ENCODE assay signal across 18 cellular contexts in genomic region chr16:82440336-82440735, GRCh38.
DNase-seq lines count a peak whose midpoint lies in the region; ATAC-seq, FAIRE-seq and TF ChIP-seq lines count a peak whose summit lies in the region.
"Had no signal": no experiment of that assay in that cellular context is flagged by ENCODE, and none has a peak within 500 bp of the region (broad histone marks: within the 10 kb centered on the region; RNA-seq: fewer than 3 reads in every experiment).

No MANE protein-coding gene starts in this region.

- H3K79me2 ChIP-seq in H9 (ENCODE audit: insufficient read depth, low read length) (no peaks in the 10 kb centered on the region), H1 (ENCODE audit: control insufficient read depth in 1 of 2, insufficient read depth in 2 of 2, low read length in 2 of 2) (no peaks in the 10 kb centered on the region), Karpas-422 (ENCODE audit: low read length) (no peaks in the 10 kb centered on the region)

- H3K4me3 ChIP-seq in H1 (ENCODE audit: extremely low read depth in 1 of 4, insufficient read depth in 2 of 4, low read depth in 3 of 4, low read length in 4 of 4) (no peak overlapping the region), lung (no peak overlapping the region), Karpas-422 (ENCODE audit: low read length) (no peak overlapping the region)

- H3K27ac Mint-ChIP-seq in H9 (peak overlapping the region in 2 of 3 experiments; percentile 4 to 12; a peak in 3 of 7 replicates), glutamatergic neuron (ENCODE audit: unreplicated experiment) (no peak overlapping the region)
- no peak overlapping the region for H3K27ac Mint-ChIP-seq in stimulated activated memory B cell treated with anti-CD40 and anti-IgM and Interleukin-4, amounts not matched to agents 10 μg/mL and 1 μg/mL and 100 μg/mL, for 72 hours
- H3K27ac Mint-ChIP-seq: B cell; CD4-positive, alpha-beta T cell; IgD-negative memory B cell had no signal

- no peaks in the 10 kb centered on the region for H3K9me3 Mint-ChIP-seq in H9
- H3K9me3 Mint-ChIP-seq in stimulated activated memory B cell treated with anti-CD40 and anti-IgM and Interleukin-4, amounts not matched to agents 10 μg/mL and 1 μg/mL and 100 μg/mL, for 72 hours = no peaks in the 10 kb centered on the region
- no peaks in the 10 kb centered on the region for H3K9me3 Mint-ChIP-seq in glutamatergic neuron (ENCODE audit: unreplicated experiment)

- H2BK20ac ChIP-seq in H9 (ENCODE audit: low read depth, low read length, poor library complexity, severe bottlenecking) = no peak overlapping the region
- H2BK20ac ChIP-seq in H1 (ENCODE audit: low read length) = no peak overlapping the region

- H3K36me3 ChIP-seq in H1 (ENCODE audit: control insufficient read depth in 2 of 4, insufficient read depth in 4 of 4, low read length in 3 of 4) (no peaks in the 10 kb centered on the region), lung (ENCODE audit: control insufficient read depth in 2 of 2, insufficient read depth in 2 of 2, low read length in 2 of 2) (no peaks in the 10 kb centered on the region), Karpas-422 (ENCODE audit: insufficient read depth, low read length) (no peaks in the 10 kb centered on the region)

- H3K56ac ChIP-seq in H9 (ENCODE audit: insufficient read length, low read depth, low read length) (no peak overlapping the region), H1 (replicated peaks; ENCODE audit: insufficient read length, low read depth, low read length) (no peak overlapping the region)

- no peak for TF ChIP-seq RAD21 in H1 (IDR thresholded peaks at IDR 0.05 in 1 of 2, conservative IDR thresholded peaks at IDR 0.05 in 1 of 2; ENCODE audit: low read depth in 2 of 2, low read length in 2 of 2)

- FAIRE-seq in H1 (lab: Jason Lieb, UNC) = no peak
- FAIRE-seq: A204.1, D721Med, GM19239 had no signal

- H4K91ac ChIP-seq in H9 (ENCODE audit: insufficient read length, low read depth, low read length) (no peak overlapping the region), H1 (replicated peaks; ENCODE audit: insufficient read length, low read length) (no peak overlapping the region)

- H3K4me3 Mint-ChIP-seq in H9 = no peak overlapping the region
- H3K4me3 Mint-ChIP-seq in stimulated activated memory B cell treated with anti-CD40 and anti-IgM and Interleukin-4, amounts not matched to agents 10 μg/mL and 1 μg/mL and 100 μg/mL, for 72 hours = no peak overlapping the region
- no peak overlapping the region for H3K4me3 Mint-ChIP-seq in glutamatergic neuron (ENCODE audit: unreplicated experiment)
- H3K4me3 Mint-ChIP-seq: B cell; CD4-positive, alpha-beta T cell; IgD-negative memory B cell had no signal

- H4K5ac ChIP-seq in H9 (ENCODE audit: insufficient read length, low read depth, low read length) (peak overlapping the region; percentile 12), H1 (ENCODE audit: insufficient read length, low read depth, low read length) (no peak overlapping the region)

- no peak overlapping the region for H2BK120ac ChIP-seq in H9 (ENCODE audit: low read depth, low read length, poor library complexity, severe bottlenecking)
- H2BK120ac ChIP-seq in H1 (replicated peaks; ENCODE audit: low read depth, low read length) = no peak overlapping the region

- H3K23me2 ChIP-seq in H9 (ENCODE audit: insufficient read length, low read depth, low read length, poor library complexity, severe bottlenecking) (no peaks in the 10 kb centered on the region), H1 (ENCODE audit: low read depth, low read length) (no peaks in the 10 kb centered on the region)

- DNase-seq in H9 (no peak), H1 (ENCODE audit: low read depth in 1 of 2, low spot score in 2 of 2) (no peak), lung (ENCODE audit: low spot score) (peak; percentile 20), glutamatergic neuron (no peak), Karpas-422 (no peak), NCI-H345 treated with DMSO at 0.1 percent for 48 hours (lab: John Stamatoyannopoulos, UW; ENCODE audit: unreplicated experiment) (no peak)
- DNase-seq in activated CD4-positive, alpha-beta T cell treated with anti-CD3 and anti-CD28 coated beads, Interleukin-2, amount 50 U/mL, for 48 hours = no peak
- DNase-seq: C1 segment of cervical spinal cord; CD4-positive, alpha-beta T cell; DMS153; DMS79 treated with DMSO at 0.1 percent for 48 hours; GDM1 had no signal

- ATAC-seq in lung (ENCODE audit: insufficient read depth, low FRiP score) = no peak
- ATAC-seq in stimulated activated memory B cell treated with anti-CD40 and anti-IgM and Interleukin-4, amounts not matched to agents 10 μg/mL and 1 μg/mL and 100 μg/mL, for 72 hours = peak; percentile 36

- H2AFZ ChIP-seq in H9 (ENCODE audit: low read length) (no peak overlapping the region), H1 (ENCODE audit: low read length) (no peak overlapping the region), Karpas-422 (ENCODE audit: low read length) (no peak overlapping the region)

- H2AK5ac ChIP-seq in H9 (ENCODE audit: insufficient read length, low read length) (no peak overlapping the region), H1 (ENCODE audit: low read depth, low read length) (no peak overlapping the region)

- H4K8ac ChIP-seq in H9 (replicated peaks; ENCODE audit: insufficient read length, low read depth, low read length) (peak overlapping the region; percentile 61), H1 (ENCODE audit: extremely low read depth, insufficient read depth, low read length) (no peak overlapping the region; the same call in 1 of the 2 replicates)

- TF ChIP-seq EP300 in H1 (IDR thresholded peaks at IDR 0.05; ENCODE audit: borderline replicate concordance in 1 of 2, low read depth in 2 of 2, low read length in 2 of 2) = no peak

- no CpG with 5 or more reads among the region's 6 CpGs for WGBS in H9 (ENCODE audit: extremely low coverage, insufficient read length, low lambda C conversion rate)
- 84% methylated on average over 6 of the region's 6 CpGs; no CpG with 5 or more reads in 1 of the 2 experiments for WGBS in H1 (ENCODE audit: extremely low coverage in 1 of 2, insufficient coverage in 1 of 2, insufficient read length in 1 of 2, insufficient replicate concordance in 2 of 2, low coverage in 1 of 2, low lambda C conversion rate in 2 of 2, missing lambda C conversion rate in 1 of 2), 2 experiments
- whole genome bisulfite sequencing in lung, 2 donors = 55 to 71% methylated on average over 6 of the region's 6 CpGs

- no peaks in the 10 kb centered on the region for H3K9me3 ChIP-seq in H9 (ENCODE audit: control insufficient read depth, low read depth, low read length)
- no peaks in the 10 kb centered on the region for H3K9me3 ChIP-seq in H1 (ENCODE audit: insufficient read depth in 2 of 2, low read depth in 1 of 2, low read length in 1 of 2)
- no peaks in the 10 kb centered on the region for H3K9me3 ChIP-seq in lung (ENCODE audit: control insufficient read depth in 2 of 2, insufficient read depth in 1 of 2, low read length in 1 of 2)
- H3K9me3 ChIP-seq in Karpas-422 (ENCODE audit: low read length) = no peaks in the 10 kb centered on the region

- TF ChIP-seq CTCF in H9 (conservative IDR thresholded peaks at IDR 0.05) (no peak), H1 (IDR thresholded peaks at IDR 0.05; ENCODE audit: control extremely low read depth in 1 of 3, insufficient read depth in 1 of 3, low read depth in 1 of 3, low read length in 3 of 3) (no peak), lung (IDR thresholded peaks at IDR 0.05; ENCODE audit: control extremely low read depth, extremely low read depth) (no peak), glutamatergic neuron (IDR thresholded peaks at IDR 0.05; ENCODE audit: partially characterized antibody, unreplicated experiment) (no peak)

- no peak overlapping the region for H3K18ac ChIP-seq in H9 (ENCODE audit: insufficient read length, low read depth, low read length)
- no peak overlapping the region for H3K18ac ChIP-seq in H1 (ENCODE audit: extremely low read depth, low read length)

- TF ChIP-seq POLR2A in H1 (IDR thresholded peaks at IDR 0.05; ENCODE audit: control extremely low read depth in 1 of 2, low read depth in 2 of 2, low read length in 2 of 2) = no peak

- no peak overlapping the region for H3K4ac ChIP-seq in H9 (ENCODE audit: low read depth, low read length)
- no peak overlapping the region for H3K4ac ChIP-seq in H1 (replicated peaks; ENCODE audit: insufficient read length, low read depth, low read length)

- H3K27me3 ChIP-seq in H9 (ENCODE audit: insufficient read depth, low read length) = no peaks in the 10 kb centered on the region
- H3K27me3 ChIP-seq in H1 (replicated peaks in 1 of 4; ENCODE audit: control insufficient read depth in 3 of 4, extremely low read depth in 1 of 4, insufficient read depth in 3 of 4, low read length in 3 of 4) = no peaks in the 10 kb centered on the region
- no peaks in the 10 kb centered on the region for H3K27me3 ChIP-seq in lung (ENCODE audit: control insufficient read depth, insufficient read depth)
- no peaks in the 10 kb centered on the region for H3K27me3 ChIP-seq in Karpas-422 (ENCODE audit: low read length)

- H3K9ac ChIP-seq in H9 (ENCODE audit: extremely low read depth, insufficient read length, low read length) (no peak overlapping the region), H1 (replicated peaks in 1 of 4; ENCODE audit: extremely low read depth in 1 of 4, low read depth in 3 of 4, low read length in 3 of 4) (no peak overlapping the region), Karpas-422 (ENCODE audit: low read length) (no peak overlapping the region)

- H3K9me2 ChIP-seq in Karpas-422 (replicated peaks; ENCODE audit: insufficient read depth, low read length) = no peaks in the 10 kb centered on the region

- no peak overlapping the region for H2BK15ac ChIP-seq in H9 (ENCODE audit: low read depth, low read length)
- H2BK15ac ChIP-seq in H1 (ENCODE audit: low read length) = no peak overlapping the region

- H3K23ac ChIP-seq in H9 (ENCODE audit: insufficient read length, low read depth, low read length) (no peak overlapping the region), H1 (ENCODE audit: insufficient read length) (no peak overlapping the region)

- H3K27me3 Mint-ChIP-seq in H9 (ENCODE audit: low read depth) = peaks cover 2% of the 10 kb centered on the region
- H3K27me3 Mint-ChIP-seq in stimulated activated memory B cell treated with anti-CD40 and anti-IgM and Interleukin-4, amounts not matched to agents 10 μg/mL and 1 μg/mL and 100 μg/mL, for 72 hours = peaks cover 23% of the 10 kb centered on the region
- no peaks in the 10 kb centered on the region for H3K27me3 Mint-ChIP-seq in glutamatergic neuron (ENCODE audit: unreplicated experiment)

- no peaks in the 10 kb centered on the region for H4K20me1 ChIP-seq in H9 (ENCODE audit: control insufficient read depth, insufficient read depth, insufficient read length)
- H4K20me1 ChIP-seq in H1 (replicated peaks in 1 of 2; ENCODE audit: control insufficient read depth in 1 of 2, insufficient read depth in 2 of 2, low read length in 2 of 2) = no peaks in the 10 kb centered on the region
- H4K20me1 ChIP-seq in Karpas-422 (ENCODE audit: insufficient read depth, low read depth, low read length) = no peaks in the 10 kb centered on the region

- H2BK5ac ChIP-seq in H9 (ENCODE audit: insufficient read length, low read length) = no peak overlapping the region
- H2BK5ac ChIP-seq in H1 (ENCODE audit: low read depth, low read length) = no peak overlapping the region

- CTCF ChIA-PET in H1 (lab: Charles Lee; ENCODE audit: partially characterized antibody) = interaction anchor here (0.6 to 6.6 kb wide), 19 partner anchors 8 to 952 kb away, joined by 3 to 69 read pairs (median 4); no protein-coding TSS in a partner anchor

- H3T11ph ChIP-seq in H9 (ENCODE audit: low read length) = no peak overlapping the region

- H3K4me1 Mint-ChIP-seq in H9 = peaks cover 18 to 19% of the 10 kb centered on the region in 2 experiments
- no peaks in the 10 kb centered on the region for H3K4me1 Mint-ChIP-seq in stimulated activated memory B cell treated with anti-CD40 and anti-IgM and Interleukin-4, amounts not matched to agents 10 μg/mL and 1 μg/mL and 100 μg/mL, for 72 hours
- no peaks in the 10 kb centered on the region for H3K4me1 Mint-ChIP-seq in glutamatergic neuron (ENCODE audit: low read depth, unreplicated experiment)
- H3K4me1 Mint-ChIP-seq: B cell, IgD-negative memory B cell had no signal

- H3K36me3 Mint-ChIP-seq in H9 (ENCODE audit: insufficient read depth in 1 of 3, low read depth in 3 of 3) (no peaks in the 10 kb centered on the region), glutamatergic neuron (ENCODE audit: unreplicated experiment) (no peaks in the 10 kb centered on the region)
- no peaks in the 10 kb centered on the region for H3K36me3 Mint-ChIP-seq in stimulated activated memory B cell treated with anti-CD40 and anti-IgM and Interleukin-4, amounts not matched to agents 10 μg/mL and 1 μg/mL and 100 μg/mL, for 72 hours
- H3K36me3 Mint-ChIP-seq: IgD-negative memory B cell had no signal

- H3K4me2 ChIP-seq in H9 (ENCODE audit: insufficient read depth, insufficient read length, low read length) (no peak overlapping the region), H1 (ENCODE audit: insufficient read depth in 1 of 2, low read depth in 2 of 2, low read length in 2 of 2) (no peak overlapping the region), Karpas-422 (ENCODE audit: low read depth, low read length, poor library complexity, severe bottlenecking) (no peak overlapping the region)

- H3K79me1 ChIP-seq in H9 (ENCODE audit: insufficient read depth, low read depth, low read length, poor library complexity, severe bottlenecking) = no peaks in the 10 kb centered on the region
- no peaks in the 10 kb centered on the region for H3K79me1 ChIP-seq in H1 (ENCODE audit: low read depth, low read length)

- H3K4me1 ChIP-seq in H9 (ENCODE audit: insufficient read depth, low read length) = no peaks in the 10 kb centered on the region; the same call in 1 of the 2 replicates
- peaks cover 0 to 2% (median 0%) of the 10 kb centered on the region in 4 experiments; a peak in 1 of 7 replicates for H3K4me1 ChIP-seq in H1 (replicated peaks in 1 of 4; ENCODE audit: control insufficient read depth in 3 of 4, insufficient read depth in 4 of 4, low read length in 3 of 4)
- no peaks in the 10 kb centered on the region for H3K4me1 ChIP-seq in lung (ENCODE audit: control insufficient read depth in 2 of 2, insufficient read depth in 2 of 2, low read length in 2 of 2)
- no peaks in the 10 kb centered on the region for H3K4me1 ChIP-seq in Karpas-422 (ENCODE audit: low read length)

- H2BK12ac ChIP-seq in H9 (ENCODE audit: insufficient read length, low read depth, low read length) = no peak overlapping the region
- H2BK12ac ChIP-seq in H1 (ENCODE audit: low read depth, low read length) = no peak overlapping the region

- no peak overlapping the region for H3K27ac ChIP-seq in H9 (ENCODE audit: insufficient read length, low read depth, low read length)
- no peak overlapping the region for H3K27ac ChIP-seq in H1 (ENCODE audit: low read depth, low read length)
- H3K27ac ChIP-seq in lung (ENCODE audit: low read depth in 1 of 2, low read length in 1 of 2) = no peak overlapping the region
- no peak overlapping the region for H3K27ac ChIP-seq in Karpas-422 (ENCODE audit: low read length)

- H3K14ac ChIP-seq in H9 (ENCODE audit: insufficient read depth, low read length) (peak overlapping the region; percentile 41; the same call in 1 of the 2 replicates), H1 (ENCODE audit: insufficient read length) (no peak overlapping the region)

- POLR2A ChIA-PET in H1 (lab: Charles Lee; ENCODE audit: partially characterized antibody) = no interaction called here

Comparison
In these comparisons a context has a peak if more than half of its experiments do, and no peak if none do; other contexts are left out.
1. H3K27ac Mint-ChIP-seq: peak in H9 (2 of 3); none in stimulated activated memory B cell treated with anti-CD40 and anti-IgM and Interleukin-4, amounts not matched to agents 10 μg/mL and 1 μg/mL and 100 μg/mL, for 72 hours (single experiment) and glutamatergic neuron (single experiment).